Comparison of ENCODE assay signal across 16 cellular contexts in the genomic region with DNA sequence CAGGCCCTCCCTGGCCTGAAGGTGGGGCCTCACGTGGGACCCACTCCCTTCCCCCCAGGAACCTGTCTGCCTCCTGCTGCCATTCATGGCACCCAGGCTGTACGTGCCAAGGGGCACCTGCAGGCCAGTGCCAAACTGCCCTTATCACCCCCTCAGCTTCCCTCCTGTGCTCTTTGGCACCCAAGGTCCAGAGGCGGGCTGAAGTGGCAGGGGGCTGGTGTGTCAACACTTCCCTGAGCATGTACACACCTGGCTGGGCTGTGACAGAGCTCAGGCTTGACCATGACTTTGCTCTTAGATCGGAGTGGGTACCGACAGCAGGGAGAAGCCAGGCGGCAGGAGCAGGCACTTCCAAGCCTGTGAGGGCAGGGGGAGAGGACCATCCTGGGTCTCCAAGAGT. TPM values are rescaled to one million over a fixed set of nuclear protein-coding genes. Genes with fewer than 3 reads are reported as not detected.
DNase-seq lines count a peak whose midpoint lies in the region; ATAC-seq, FAIRE-seq and TF ChIP-seq lines count a peak whose summit lies in the region.
"Had no signal": no experiment of that assay in that cellular context is flagged by ENCODE, and none has a peak within 500 bp of the region (broad histone marks: within the 10 kb centered on the region; RNA-seq: fewer than 3 reads in every experiment).

No MANE protein-coding gene starts in this region.

- H3K4me1 ChIP-seq in muscle layer of colon (ENCODE audit: insufficient read depth, low read length): peaks cover 6% of the 10 kb centered on the region
- H3K4me1 ChIP-seq in sigmoid colon: peaks cover 0 to 18% (median 12%) of the 10 kb centered on the region in 4 donors
- H3K4me1 ChIP-seq: BLaER1 treated with 17β-estradiol and CSF1 and Interleukin-3, amounts not matched to agents 10 nM and 100 nM had no signal

- H3K27ac ChIP-seq in muscle layer of colon (ENCODE audit: low read depth, low read length) (peak overlapping the region; percentile 32), sigmoid colon (peak overlapping the region in 3 of 4 donors; percentile 66 to 79 (median 75))
- H3K27ac ChIP-seq: BLaER1 treated with 17β-estradiol and CSF1 and Interleukin-3, amounts not matched to agents 10 nM and 100 nM had no signal

- FAIRE-seq in frontal cortex (lab: Jason Lieb, UNC): no peak
- FAIRE-seq: GM12878, GM19239, HTR-8/SVneo had no signal

- no peak overlapping the region for H3K9ac ChIP-seq in muscle layer of colon (ENCODE audit: low read length)
- H3K9ac ChIP-seq: BLaER1 treated with 17β-estradiol and CSF1 and Interleukin-3, amounts not matched to agents 10 nM and 100 nM had no signal

- no peak for TF ChIP-seq EP300 in sigmoid colon (IDR thresholded peaks at IDR 0.05)

- ATAC-seq in left lobe of liver (peak; percentile 12), SK-N-SH treated with all-trans-retinoic acid at 6 μM for 48 hours (no peak)
- ATAC-seq: CD8-positive, alpha-beta T cell; GM12878 had no signal

- TF ChIP-seq CTCF in sigmoid colon (IDR thresholded peaks at IDR 0.05): no peak

- DNase-seq in left lobe of liver (ENCODE audit: low spot score) (no peak), sigmoid colon (no peak), frontal cortex (ENCODE audit: low spot score in 2 of 2) (no peak), NCI-H526 treated with DMSO at 0.1 percent for 48 hours (lab: John Stamatoyannopoulos, UW) (no peak), NAMALWA (ENCODE audit: low spot score) (no peak)
- DNase-seq: Calu3; CD8-positive, alpha-beta T cell; DMS79 treated with DMSO at 0.1 percent for 48 hours; GOT3; H9 had no signal

- H3K4me3 ChIP-seq in muscle layer of colon (ENCODE audit: low read depth in 1 of 2, low read length in 2 of 2) (no peak overlapping the region), sigmoid colon (no peak overlapping the region)
- H3K4me3 ChIP-seq: BLaER1 treated with 17β-estradiol and CSF1 and Interleukin-3, amounts not matched to agents 10 nM and 100 nM; GM12878 had no signal

- no peaks in the 10 kb centered on the region for H3K36me3 ChIP-seq in muscle layer of colon (ENCODE audit: insufficient read depth, low read length)
- H3K36me3 ChIP-seq in sigmoid colon: no peaks in the 10 kb centered on the region

- H3K9me3 ChIP-seq in muscle layer of colon (ENCODE audit: low read length) (no peaks in the 10 kb centered on the region), sigmoid colon (peaks cover 0 to 17% (median 3%) of the 10 kb centered on the region in 4 donors)

- H3K27me3 ChIP-seq in muscle layer of colon (ENCODE audit: control insufficient read depth in 1 of 2, insufficient read depth in 2 of 2, low read length in 2 of 2) (no peaks in the 10 kb centered on the region), sigmoid colon (no peaks in the 10 kb centered on the region)
- H3K27me3 ChIP-seq: BLaER1 treated with 17β-estradiol and CSF1 and Interleukin-3, amounts not matched to agents 10 nM and 100 nM had no signal

- TF ChIP-seq POLR2A in sigmoid colon (IDR thresholded peaks at IDR 0.05): no peak

- 80 to 89% methylated on average over 6 of the region's 6 CpGs for WGBS in sigmoid colon, 2 donors

- intact Hi-C loops in sigmoid colon (cut with DNase I): no loop called here

TF ChIP-seq in SK-N-SH treated with all-trans-retinoic acid at 6 μM for 48 hours, 23 proteins besides CTCF, POLR2A, EP300 and RAD21:
- TF ChIP-seq, protein P1, sequence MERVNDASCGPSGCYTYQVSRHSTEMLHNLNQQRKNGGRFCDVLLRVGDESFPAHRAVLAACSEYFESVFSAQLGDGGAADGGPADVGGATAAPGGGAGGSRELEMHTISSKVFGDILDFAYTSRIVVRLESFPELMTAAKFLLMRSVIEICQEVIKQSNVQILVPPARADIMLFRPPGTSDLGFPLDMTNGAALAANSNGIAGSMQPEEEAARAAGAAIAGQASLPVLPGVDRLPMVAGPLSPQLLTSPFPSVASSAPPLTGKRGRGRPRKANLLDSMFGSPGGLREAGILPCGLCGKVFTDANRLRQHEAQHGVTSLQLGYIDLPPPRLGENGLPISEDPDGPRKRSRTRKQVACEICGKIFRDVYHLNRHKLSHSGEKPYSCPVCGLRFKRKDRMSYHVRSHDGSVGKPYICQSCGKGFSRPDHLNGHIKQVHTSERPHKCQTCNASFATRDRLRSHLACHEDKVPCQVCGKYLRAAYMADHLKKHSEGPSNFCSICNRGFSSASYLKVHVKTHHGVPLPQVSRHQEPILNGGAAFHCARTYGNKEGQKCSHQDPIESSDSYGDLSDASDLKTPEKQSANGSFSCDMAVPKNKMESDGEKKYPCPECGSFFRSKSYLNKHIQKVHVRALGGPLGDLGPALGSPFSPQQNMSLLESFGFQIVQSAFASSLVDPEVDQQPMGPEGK (CRISPR knock-in tag; IDR thresholded peaks at IDR 0.05; ENCODE audit: borderline replicate concordance): no peak
- TF ChIP-seq ZNF565 (CRISPR knock-in tag; conservative IDR thresholded peaks at IDR 0.05; ENCODE audit: low read depth) (no peak), ZFP3 (CRISPR knock-in tag; IDR thresholded peaks at IDR 0.05) (no peak), BACH2 (CRISPR knock-in tag; IDR thresholded peaks at IDR 0.05; ENCODE audit: borderline replicate concordance) (no peak)
- TF ChIP-seq, protein P2, sequence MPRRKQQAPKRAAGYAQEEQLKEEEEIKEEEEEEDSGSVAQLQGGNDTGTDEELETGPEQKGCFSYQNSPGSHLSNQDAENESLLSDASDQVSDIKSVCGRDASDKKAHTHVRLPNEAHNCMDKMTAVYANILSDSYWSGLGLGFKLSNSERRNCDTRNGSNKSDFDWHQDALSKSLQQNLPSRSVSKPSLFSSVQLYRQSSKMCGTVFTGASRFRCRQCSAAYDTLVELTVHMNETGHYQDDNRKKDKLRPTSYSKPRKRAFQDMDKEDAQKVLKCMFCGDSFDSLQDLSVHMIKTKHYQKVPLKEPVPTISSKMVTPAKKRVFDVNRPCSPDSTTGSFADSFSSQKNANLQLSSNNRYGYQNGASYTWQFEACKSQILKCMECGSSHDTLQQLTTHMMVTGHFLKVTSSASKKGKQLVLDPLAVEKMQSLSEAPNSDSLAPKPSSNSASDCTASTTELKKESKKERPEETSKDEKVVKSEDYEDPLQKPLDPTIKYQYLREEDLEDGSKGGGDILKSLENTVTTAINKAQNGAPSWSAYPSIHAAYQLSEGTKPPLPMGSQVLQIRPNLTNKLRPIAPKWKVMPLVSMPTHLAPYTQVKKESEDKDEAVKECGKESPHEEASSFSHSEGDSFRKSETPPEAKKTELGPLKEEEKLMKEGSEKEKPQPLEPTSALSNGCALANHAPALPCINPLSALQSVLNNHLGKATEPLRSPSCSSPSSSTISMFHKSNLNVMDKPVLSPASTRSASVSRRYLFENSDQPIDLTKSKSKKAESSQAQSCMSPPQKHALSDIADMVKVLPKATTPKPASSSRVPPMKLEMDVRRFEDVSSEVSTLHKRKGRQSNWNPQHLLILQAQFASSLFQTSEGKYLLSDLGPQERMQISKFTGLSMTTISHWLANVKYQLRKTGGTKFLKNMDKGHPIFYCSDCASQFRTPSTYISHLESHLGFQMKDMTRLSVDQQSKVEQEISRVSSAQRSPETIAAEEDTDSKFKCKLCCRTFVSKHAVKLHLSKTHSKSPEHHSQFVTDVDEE (CRISPR knock-in tag; IDR thresholded peaks at IDR 0.05): no peak

RNA-seq across cellular contexts. Expression of a gene that starts 41.6 kb away (rescaled TPM):
- 554 TPM for total RNA-seq in left lobe of liver
- total RNA-seq in sigmoid colon: 10 to 100 TPM; 31.0 to 69.2 (median 55.8) TPM
- 1 to 10 TPM in 2 of 3 donors, under 1 TPM in 1; 0.92 to 3.5 (median 1.2) TPM for polyA plus RNA-seq in sigmoid colon
- total RNA-seq in frontal cortex: 2.4 TPM

RNA-seq across cellular contexts. Expression of a gene that starts 52.6 kb away (rescaled TPM):
- total RNA-seq in left lobe of liver (4.9 TPM), sigmoid colon (1 to 10 TPM; 3.9 to 7.5 (median 6.5) TPM), frontal cortex (31.0 TPM)
- polyA plus RNA-seq in sigmoid colon: 10 to 100 TPM in 1 of 3 donors, 1 to 10 TPM in 2; 2.4 to 11.0 (median 5.3) TPM
